1 cellular context compared by ENCODE assay signal in the genomic region with DNA sequence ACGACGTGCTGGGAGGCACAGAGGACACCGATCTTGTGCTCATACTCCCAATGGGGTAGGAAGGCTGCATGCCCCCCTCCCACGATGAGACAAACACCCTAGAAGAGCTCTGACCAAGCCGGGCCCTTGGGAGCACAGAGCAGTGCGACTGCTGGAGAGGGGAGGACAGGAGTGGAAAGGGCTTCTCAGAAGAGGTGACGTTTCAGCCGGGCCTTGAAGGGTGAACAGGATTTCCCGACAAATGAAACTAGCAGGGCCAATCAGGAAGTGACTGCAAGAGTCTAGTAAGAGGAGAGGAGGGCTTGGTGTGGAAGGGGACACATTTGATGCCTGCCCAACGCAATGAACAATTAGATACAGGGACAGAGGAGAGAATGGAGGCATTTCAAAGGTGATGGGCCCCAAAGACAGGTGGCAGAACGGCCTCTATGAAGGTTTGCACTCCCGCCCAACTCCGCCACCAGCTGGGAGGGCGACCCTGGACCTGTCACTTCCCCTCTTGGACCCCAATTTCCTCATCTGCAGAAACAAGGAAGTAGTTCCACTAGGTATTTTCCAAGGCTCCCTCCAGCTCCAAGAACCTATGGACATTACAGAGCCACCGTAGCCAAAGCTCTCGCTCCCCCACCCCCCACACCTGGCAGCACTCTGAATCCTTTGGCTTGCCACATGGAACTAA.
TF ChIP-seq lines count a peak whose summit lies in the region.

No MANE protein-coding gene starts in this region.

TF ChIP-seq in IMR-90, 13 proteins besides CTCF, POLR2A, EP300 and RAD21:
- TF ChIP-seq SMC3 (IDR thresholded peaks at IDR 0.05; ENCODE audit: low read depth, low read length) (no peak), BHLHE40 (IDR thresholded peaks at IDR 0.05; ENCODE audit: low read depth, low read length) (no peak), MXI1 (IDR thresholded peaks at IDR 0.05; ENCODE audit: borderline replicate concordance, low read depth, low read length) (no peak), RCOR1 (IDR thresholded peaks at IDR 0.05; ENCODE audit: insufficient replicate concordance, low read length) (no peak), NFE2L2 (IDR thresholded peaks at IDR 0.05; ENCODE audit: low read depth, low read length) (no peak)
TF ChIP-seq in IMR-90: peak in this region for 0.
